ENCODE assay signal across 12 cellular contexts in the genomic region with DNA sequence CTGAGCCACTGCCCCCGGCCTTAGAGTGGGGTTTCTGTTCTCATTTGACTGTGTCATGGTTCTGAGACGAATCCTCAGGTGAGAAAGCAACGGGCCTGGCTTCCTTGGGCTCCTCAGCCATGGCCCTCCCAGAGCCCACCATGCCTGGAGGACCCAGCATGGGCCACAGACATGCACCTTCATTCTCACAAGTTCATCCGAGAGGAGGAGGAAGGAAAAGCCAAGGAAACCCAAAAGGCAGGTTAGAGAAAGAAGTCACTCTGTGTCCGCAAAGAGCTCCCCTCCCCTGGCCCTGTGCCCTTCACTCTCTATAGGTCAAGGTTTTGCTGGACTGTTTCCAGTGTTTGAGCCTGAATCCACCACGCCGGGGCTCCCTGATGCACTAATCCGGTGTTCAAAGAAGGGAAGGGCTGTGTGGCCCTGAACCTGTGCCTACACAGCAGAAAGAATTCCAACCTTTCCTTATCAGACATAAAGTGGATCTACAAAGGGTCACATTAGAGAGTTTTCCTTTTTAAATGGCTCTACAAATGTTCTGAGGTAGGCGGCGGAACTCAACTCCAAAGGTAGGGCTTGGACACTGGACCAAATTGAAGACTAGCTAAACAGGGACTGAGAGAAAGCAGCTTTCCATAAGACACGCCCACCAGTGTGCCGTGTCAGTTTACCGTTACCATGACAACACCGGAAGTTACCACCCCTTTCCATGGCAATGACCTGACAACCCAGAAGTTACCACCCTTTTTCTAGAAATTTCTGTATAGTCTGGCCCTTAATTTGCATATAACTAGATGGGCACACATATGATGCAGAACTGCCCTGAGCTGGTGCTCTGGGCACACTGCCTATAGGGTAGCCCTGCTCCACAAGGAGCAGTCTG. TPM values are rescaled to one million over a fixed set of nuclear protein-coding genes. Genes with fewer than 3 reads are reported as not detected.
DNase-seq lines count a peak whose midpoint lies in the region.
"Had no signal": no experiment of that assay in that cellular context is flagged by ENCODE, and none has a peak within 500 bp of the region (broad histone marks: within the 10 kb centered on the region; RNA-seq: fewer than 3 reads in every experiment).

No MANE protein-coding gene starts in this region.

- H3K9me2 ChIP-seq in GM23248 (ENCODE audit: insufficient read depth): no peaks in the 10 kb centered on the region

- no peak overlapping the region for H2AFZ ChIP-seq in GM23248

- no peaks in the 10 kb centered on the region for H3K79me2 ChIP-seq in GM23248 (ENCODE audit: insufficient read depth)

- H3K9ac ChIP-seq in GM23248: no peak overlapping the region

- H3K4me2 ChIP-seq in GM23248 (ENCODE audit: unreplicated experiment): no peak overlapping the region
- H3K4me2 ChIP-seq: smooth muscle cell had no signal

- DNase-seq in COLO829 (ENCODE audit: low spot score): peak; percentile 24
- peak; percentile 42 for DNase-seq in GM23248
- DNase-seq in RPMI7951 (ENCODE audit: low read depth): peak; percentile 66
- peak; percentile 46 for DNase-seq in left kidney (ENCODE audit: low read depth, low spot score)
- DNase-seq in activated effector memory CD4-positive, alpha-beta T cell treated with Interleukin-2 at 50 U/mL for 16 hours: no peak
- DNase-seq in stimulated activated CD4-positive, alpha-beta T cell treated with anti-CD3 and anti-CD28 coated beads, Interleukin-2, amount 100 ng/mL, for 48 hours: no peak
- no peak for DNase-seq in NCI-H1105 (lab: John Stamatoyannopoulos, UW)
- DNase-seq: activated T-cell treated with anti-CD3 and anti-CD28 coated beads, Interleukin-2, amount 50 U/mL, for 72 hours; DND-41; NK-92 treated with Interleukin-12 subunit alpha and Interleukin-12 subunit beta, amount 100 ng/mL, for 24 hours had no signal

- no peaks in the 10 kb centered on the region for H4K20me1 ChIP-seq in GM23248 (ENCODE audit: insufficient read depth)

- 92 to 93% methylated on average over 14 of the region's 14 CpGs for WGBS in GM23248 (ENCODE audit: low coverage in 1 of 2, low lambda C conversion rate in 2 of 2, missing lambda C conversion rate in 2 of 2), 2 experiments

- H3K27me3 ChIP-seq in GM23248 (replicated peaks; ENCODE audit: insufficient read depth): no peaks in the 10 kb centered on the region

- in situ Hi-C loops in GM23248 (cut with MboI): loop anchor here (5.0 kb wide), 1 partner anchor 84 kb away; no protein-coding TSS in a partner anchor

- H3K27ac ChIP-seq in GM23248: no peak overlapping the region
- H3K27ac ChIP-seq: epithelial cell of prostate had no signal

- H3K9me3 ChIP-seq in GM23248 (ENCODE audit: low read depth): no peaks in the 10 kb centered on the region

- no peak overlapping the region for H3K4me3 ChIP-seq in GM23248
- H3K4me3 ChIP-seq: smooth muscle cell had no signal

- H3F3A ChIP-seq in GM23248 (ENCODE audit: insufficient read depth): peaks cover 4% of the 10 kb centered on the region; the same call in 1 of the 2 replicates

- H3K4me1 ChIP-seq in GM23248 (ENCODE audit: insufficient read depth): no peaks in the 10 kb centered on the region

- H3K36me3 ChIP-seq in GM23248 (ENCODE audit: low read depth): no peaks in the 10 kb centered on the region

RNA-seq across cellular contexts. Expression of a gene that starts 15.9 kb away (rescaled TPM):
- total RNA-seq in GM23248 (2014; rRNA removed; shearing (Covaris generic)): not detected in 2 replicates
- 0.06 and 0.11 TPM in 2 replicates for polyA plus RNA-seq in GM23248 (2016; fragmentation: Nextera tagmentation; extraction: Ambion mirVana)
- 2.5 and 3.1 TPM in 2 replicates for total RNA-seq in RPMI7951 (2014; rRNA removed; shearing (Covaris generic))
- total RNA-seq: smooth muscle cell had no signal
- polyA plus RNA-seq: smooth muscle cell had no signal

RNA-seq across cellular contexts. Expression of a gene that starts 42.4 kb away (rescaled TPM):
- 4.7 and 11.7 TPM in 2 replicates for total RNA-seq in GM23248 (2014; rRNA removed; shearing (Covaris generic))
- polyA plus RNA-seq in GM23248 (2016; fragmentation: Nextera tagmentation; extraction: Ambion mirVana): 6.3 and 6.5 TPM in 2 replicates
- total RNA-seq in RPMI7951 (2014; rRNA removed; shearing (Covaris generic)): 21.6 and 23.7 TPM in 2 replicates
- total RNA-seq: smooth muscle cell had no signal
- polyA plus RNA-seq: smooth muscle cell had no signal

Comparison
In these comparisons a context has a peak if more than half of its experiments do, and no peak if none do; other contexts are left out.
1. DNase-seq: peak in COLO829 (single experiment), GM23248 (single experiment), RPMI7951 (single experiment) and left kidney (single experiment); none in activated effector memory CD4-positive, alpha-beta T cell treated with Interleukin-2 at 50 U/mL for 16 hours (single experiment), stimulated activated CD4-positive, alpha-beta T cell treated with anti-CD3 and anti-CD28 coated beads, Interleukin-2, amount 100 ng/mL, for 48 hours (0 of 2) and NCI-H1105 (single experiment).